35 cellular contexts compared by ENCODE assay signal in the genomic region with DNA sequence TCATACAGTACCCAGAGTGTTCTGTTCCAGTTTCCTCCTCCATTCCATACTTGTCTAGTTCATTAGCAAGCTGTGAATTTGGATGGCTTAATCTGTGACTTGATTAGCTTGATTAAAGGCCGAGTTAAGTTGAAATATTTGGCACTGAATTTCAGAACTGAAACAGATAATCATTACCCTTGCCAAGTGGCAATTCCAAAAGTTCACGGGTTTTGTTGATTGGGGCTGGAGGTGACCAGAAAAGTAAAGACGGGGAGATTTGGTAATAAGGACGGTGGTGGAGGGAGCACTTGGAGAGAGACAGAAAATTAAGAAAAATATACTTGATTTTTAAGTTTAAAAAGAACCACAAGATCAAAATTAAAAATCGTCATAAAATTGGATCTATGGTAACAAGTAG.
"Had no signal": no experiment of that assay in that cellular context is flagged by ENCODE, and none has a peak within 500 bp of the region (broad histone marks: within the 10 kb centered on the region; RNA-seq: fewer than 3 reads in every experiment).

No MANE protein-coding gene starts in this region.

- H3K36me3 Mint-ChIP-seq: activated CD4-positive, alpha-beta memory T cell treated with anti-CD3 and anti-CD28 coated beads for 36 hours; activated CD8-positive, alpha-beta memory T cell treated with anti-CD3 and anti-CD28 coated beads, Interleukin-2, amount 10 ng/mL, durations not matched to agents 7 days and 5 days had no signal

- H3K27ac Mint-ChIP-seq: activated CD4-positive, alpha-beta memory T cell treated with anti-CD3 and anti-CD28 coated beads for 36 hours; activated CD4-positive, alpha-beta T cell treated with anti-CD3 and anti-CD28 coated beads for 36 hours; activated CD4-positive, alpha-beta T cell treated with anti-CD3 and anti-CD28 coated beads, Interleukin-2, amount 10 ng/mL, durations not matched to agents 24 days and 14 days; activated CD8-positive, alpha-beta memory T cell treated with anti-CD3 and anti-CD28 coated beads, Interleukin-2, amount 10 ng/mL, durations not matched to agents 7 days and 5 days; activated CD8-positive, alpha-beta T cell treated with anti-CD3 and anti-CD28 coated beads, Interleukin-2, amount 10 ng/mL, durations not matched to agents 7 days and 5 days; activated naive CD4-positive, alpha-beta T cell treated with anti-CD3 and anti-CD28 coated beads for 36 hours; activated naive CD4-positive, alpha-beta T cell treated with anti-CD3 and anti-CD28 coated beads, Interleukin-2, amount 50 U/mL, for 24 hours; activated naive CD8-positive, alpha-beta T cell treated with anti-CD3 and anti-CD28 coated beads for 36 hours; activated naive CD8-positive, alpha-beta T cell treated with anti-CD3 and anti-CD28 coated beads, Interleukin-2, amount 50 U/mL, for 24 hours; activated T-helper 1 cell treated with anti-CD3 and anti-CD28 coated beads, Interleukin-12 subunit alpha, Interleukin-12 subunit beta, Interleukin-2, Interleukin-4 antibody, amounts not matched to agents 30 ng/mL and 10 ng/mL and 1 ng/mL, durations not matched to agents 14 hours and 24 hours and 36 hours; activated T-helper 2 cell treated with anti-CD3 and anti-CD28 coated beads, Interferon-gamma antibody, Interleukin-2, Interleukin-4, amounts not matched to agents 10 μg/mL and 5 μg/mL and 100 μg/mL, durations not matched to agents 14 hours and 24 hours and 36 hours; effector memory CD8-positive, alpha-beta T cell; T-helper 17 cell; T-helper 2 cell treated with Interferon-gamma antibody and Interleukin-4, amounts not matched to agents 5 μg/mL and 100 μg/mL, for 36 hours had no signal

- H3K4me1 Mint-ChIP-seq: T-helper 17 cell had no signal

- H3K9me3 ChIP-seq: adrenal gland, body of pancreas, esophagus muscularis mucosa, gastrocnemius medialis had no signal

- H3K9me3 Mint-ChIP-seq: activated CD4-positive, alpha-beta memory T cell treated with anti-CD3 and anti-CD28 coated beads for 36 hours; activated naive CD4-positive, alpha-beta T cell treated with anti-CD3 and anti-CD28 coated beads for 36 hours; activated T-helper 2 cell treated with anti-CD3 and anti-CD28 coated beads, Interferon-gamma antibody, Interleukin-2, Interleukin-4, amounts not matched to agents 10 μg/mL and 5 μg/mL and 100 μg/mL, durations not matched to agents 14 hours and 24 hours and 36 hours; effector memory CD8-positive, alpha-beta T cell had no signal

- H3K4me3 Mint-ChIP-seq: activated CD4-positive, alpha-beta memory T cell treated with anti-CD3 and anti-CD28 coated beads for 36 hours; activated CD4-positive, alpha-beta T cell treated with anti-CD3 and anti-CD28 coated beads for 36 hours; activated CD4-positive, alpha-beta T cell treated with anti-CD3 and anti-CD28 coated beads, Interleukin-2, amount 10 ng/mL, durations not matched to agents 24 days and 14 days; activated CD8-positive, alpha-beta memory T cell treated with anti-CD3 and anti-CD28 coated beads, Interleukin-2, amount 10 ng/mL, durations not matched to agents 7 days and 5 days; activated CD8-positive, alpha-beta T cell treated with anti-CD3 and anti-CD28 coated beads, Interleukin-2, amount 10 ng/mL, durations not matched to agents 7 days and 5 days; activated naive CD4-positive, alpha-beta T cell treated with anti-CD3 and anti-CD28 coated beads for 36 hours; activated naive CD4-positive, alpha-beta T cell treated with anti-CD3 and anti-CD28 coated beads, Interleukin-2, amount 50 U/mL, for 24 hours; activated naive CD8-positive, alpha-beta T cell treated with anti-CD3 and anti-CD28 coated beads for 36 hours; activated naive CD8-positive, alpha-beta T cell treated with anti-CD3 and anti-CD28 coated beads, Interleukin-2, amount 50 U/mL, for 24 hours; activated T-helper 1 cell treated with anti-CD3 and anti-CD28 coated beads, Interleukin-12 subunit alpha, Interleukin-12 subunit beta, Interleukin-2, Interleukin-4 antibody, amounts not matched to agents 30 ng/mL and 10 ng/mL and 1 ng/mL, durations not matched to agents 14 hours and 24 hours and 36 hours; effector memory CD8-positive, alpha-beta T cell; T-helper 17 cell; T-helper 2 cell treated with Interferon-gamma antibody and Interleukin-4, amounts not matched to agents 5 μg/mL and 100 μg/mL, for 36 hours had no signal

- H3K27ac ChIP-seq: adrenal gland, body of pancreas, esophagus muscularis mucosa, foreskin keratinocyte, gastrocnemius medialis, WERI-Rb-1 had no signal

- ATAC-seq: activated CD4-positive, alpha-beta T cell treated with anti-CD3 and anti-CD28 coated beads for 36 hours; activated CD8-positive, alpha-beta memory T cell treated with anti-CD3 and anti-CD28 coated beads, Interleukin-2, amount 10 ng/mL, durations not matched to agents 7 days and 5 days; activated CD8-positive, alpha-beta T cell treated with anti-CD3 and anti-CD28 coated beads, Interleukin-2, amount 10 ng/mL, durations not matched to agents 7 days and 5 days; activated naive CD8-positive, alpha-beta T cell treated with anti-CD3 and anti-CD28 coated beads, Interleukin-2, amount 50 U/mL, for 24 hours; body of pancreas; effector memory CD8-positive, alpha-beta T cell; foreskin keratinocyte; gastrocnemius medialis; T-helper 17 cell had no signal

- H3K27me3 ChIP-seq: adrenal gland, body of pancreas, esophagus muscularis mucosa, foreskin keratinocyte, gastrocnemius medialis had no signal

- H3K36me3 ChIP-seq: adrenal gland, esophagus muscularis mucosa, gastrocnemius medialis, WERI-Rb-1 had no signal

- H3K27me3 Mint-ChIP-seq: activated CD4-positive, alpha-beta T cell treated with anti-CD3 and anti-CD28 coated beads for 36 hours; activated naive CD4-positive, alpha-beta T cell treated with anti-CD3 and anti-CD28 coated beads, Interleukin-2, amount 50 U/mL, for 24 hours; activated naive CD8-positive, alpha-beta T cell treated with anti-CD3 and anti-CD28 coated beads for 36 hours had no signal

- H3K4me3 ChIP-seq: adrenal gland, body of pancreas, esophagus muscularis mucosa, gastrocnemius medialis had no signal

- H3K4me1 ChIP-seq: adrenal gland, body of pancreas, esophagus muscularis mucosa, foreskin keratinocyte, gastrocnemius medialis had no signal

- DNase-seq: activated CD4-positive, alpha-beta memory T cell treated with anti-CD3 and anti-CD28 coated beads for 36 hours; activated CD4-positive, alpha-beta T cell treated with anti-CD3 and anti-CD28 coated beads for 36 hours; activated CD4-positive, alpha-beta T cell treated with anti-CD3 and anti-CD28 coated beads, Interleukin-2, amount 10 ng/mL, durations not matched to agents 24 days and 14 days; activated CD4-positive, CD25-positive, alpha-beta regulatory T cell; activated CD4-positive, CD25-positive, alpha-beta regulatory T cell treated with anti-CD3 and anti-CD28 coated beads, Interleukin-2, amount 50 U/mL, for 72 hours; activated CD8-positive, alpha-beta memory T cell treated with anti-CD3 and anti-CD28 coated beads, Interleukin-2, amount 10 ng/mL, durations not matched to agents 7 days and 5 days; activated CD8-positive, alpha-beta memory T cell treated with anti-CD3 and anti-CD28 coated beads, Interleukin-2, amount 50 U/mL, for 4 hours; activated CD8-positive, alpha-beta T cell treated with anti-CD3 and anti-CD28 coated beads, Interleukin-2, amount 10 ng/mL, durations not matched to agents 7 days and 5 days; activated effector memory CD4-positive, alpha-beta T cell treated with anti-CD3 and anti-CD28 coated beads, Interleukin-2, amount 50 U/mL, for 16 hours; activated naive CD4-positive, alpha-beta T cell treated with anti-CD3 and anti-CD28 coated beads for 36 hours; activated naive CD8-positive, alpha-beta T cell treated with anti-CD3 and anti-CD28 coated beads for 36 hours; activated naive CD8-positive, alpha-beta T cell treated with anti-CD3 and anti-CD28 coated beads, Interleukin-2, amount 50 U/mL, for 24 hours; activated T-cell treated with anti-CD3 and anti-CD28 coated beads, Interleukin-2, amount 50 U/mL, for 1 hour; activated T-cell treated with anti-CD3 and anti-CD28 coated beads, Interleukin-2, amount 50 U/mL, for 48 hours; adrenal gland; amygdala; aorta; body of pancreas; caudate nucleus; cortex of kidney; dermis blood vessel endothelial cell; effector CD4-positive, alpha-beta T cell; effector memory CD8-positive, alpha-beta T cell; erythroblast; foreskin keratinocyte; gastrocnemius medialis; T-helper 1 cell; T-helper 17 cell; T1000; WERI-Rb-1 had no signal
